Comparison of ENCODE assay signal across 25 cellular contexts in genomic region chr2:777051-777450, GRCh38.
A peak's percentile ranks its signal among the peaks of the same experiment; 100 is the strongest.
DNase-seq lines count a peak whose midpoint lies in the region; ATAC-seq, FAIRE-seq and TF ChIP-seq lines count a peak whose summit lies in the region.
"Had no signal": no experiment of that assay in that cellular context is flagged by ENCODE, and none has a peak within 500 bp of the region (broad histone marks: within the 10 kb centered on the region; RNA-seq: fewer than 3 reads in every experiment).

No MANE protein-coding gene starts in this region.

- H3F3A ChIP-seq in neural progenitor cell (ENCODE audit: low read depth), result peaks cover 16% of the 10 kb centered on the region

- H3K9me1 ChIP-seq in K562 (ENCODE audit: control insufficient read depth, insufficient read depth, low read length), result no peaks in the 10 kb centered on the region

- ATAC-seq in K562, result 0 out of 3 replicates have a peak, but pooled peaks have one; percentile 18
- ATAC-seq: GM12878, HCT116 had no signal

- WGBS in K562 (ENCODE audit: insufficient coverage, low coverage, missing lambda C conversion rate), result 3% methylated on average over 13 of the region's 15 CpGs

- H3K9me3 Mint-ChIP-seq in activated naive CD4-positive, alpha-beta T cell treated with anti-CD3 and anti-CD28 coated beads, Interleukin-2, amount 10 ng/mL, durations not matched to agents 7 days and 5 days, result no peaks in the 10 kb centered on the region
- no peaks in the 10 kb centered on the region for H3K9me3 Mint-ChIP-seq in activated naive CD4-positive, alpha-beta T cell treated with anti-CD3 and anti-CD28 coated beads for 36 hours
- H3K9me3 Mint-ChIP-seq in neural progenitor cell, result peaks cover 3% of the 10 kb centered on the region
- H3K9me3 Mint-ChIP-seq: CD4-positive, alpha-beta T cell; CD8-positive, alpha-beta memory T cell had no signal

- H3K27ac Mint-ChIP-seq in activated naive CD4-positive, alpha-beta T cell treated with anti-CD3 and anti-CD28 coated beads, Interleukin-2, amount 10 ng/mL, durations not matched to agents 7 days and 5 days, result peak overlapping the region; percentile 76
- H3K27ac Mint-ChIP-seq in activated naive CD4-positive, alpha-beta T cell treated with anti-CD3 and anti-CD28 coated beads for 36 hours, result no peak overlapping the region
- H3K27ac Mint-ChIP-seq in neural progenitor cell, result peak overlapping the region; percentile 4
- H3K27ac Mint-ChIP-seq: CD14-positive monocyte; CD4-positive, alpha-beta T cell; CD8-positive, alpha-beta memory T cell had no signal

- TF ChIP-seq CTCF in K562 (IDR thresholded peaks at IDR 0.05 in 2 of 3, conservative IDR thresholded peaks at IDR 0.05 in 1 of 3; ENCODE audit: insufficient read depth in 2 of 3, low read depth in 1 of 3, low read length in 3 of 3) (no peak), neural progenitor cell (IDR thresholded peaks at IDR 0.05) (no peak)

- no peak overlapping the region for H3K27ac ChIP-seq in K562 (ENCODE audit: extremely low read depth, low read depth, low read length)
- no peak overlapping the region for H3K27ac ChIP-seq in neural progenitor cell
- H3K27ac ChIP-seq: A549; BLaER1 treated with 17β-estradiol and CSF1 and Interleukin-3, amounts not matched to agents 10 nM and 100 nM; GM23248 had no signal

- BruUV-seq in K562 (replicated peaks; lab: Mats Ljungman, UMichigan), result no TSS peak

- H3K4me2 ChIP-seq in K562 (ENCODE audit: insufficient read depth, low read length) (no peak overlapping the region), neural progenitor cell (no peak overlapping the region)
- H3K4me2 ChIP-seq: A549; BLaER1 treated with 17β-estradiol and CSF1 and Interleukin-3, amounts not matched to agents 10 nM and 100 nM had no signal

- no peaks in the 10 kb centered on the region for H3K27me3 Mint-ChIP-seq in activated naive CD4-positive, alpha-beta T cell treated with anti-CD3 and anti-CD28 coated beads, Interleukin-2, amount 10 ng/mL, durations not matched to agents 7 days and 5 days
- H3K27me3 Mint-ChIP-seq in activated naive CD4-positive, alpha-beta T cell treated with anti-CD3 and anti-CD28 coated beads for 36 hours (ENCODE audit: low read depth), result peaks cover 5% of the 10 kb centered on the region
- H3K27me3 Mint-ChIP-seq in neural progenitor cell (ENCODE audit: insufficient read depth, low read depth), result peaks cover 4% of the 10 kb centered on the region

- no peak for TF ChIP-seq EP300 in K562 (IDR thresholded peaks at IDR 0.05; ENCODE audit: low read length)

- H3K36me3 ChIP-seq in K562 (ENCODE audit: control insufficient read depth, insufficient read depth, low read length) (no peaks in the 10 kb centered on the region), neural progenitor cell (no peaks in the 10 kb centered on the region)
- H3K36me3 ChIP-seq: BE2C; BLaER1 treated with 17β-estradiol and CSF1 and Interleukin-3, amounts not matched to agents 10 nM and 100 nM had no signal

- H3K79me2 ChIP-seq in K562 (ENCODE audit: control insufficient read depth, insufficient read depth, low read length), result no peaks in the 10 kb centered on the region
- H3K79me2 ChIP-seq in neural progenitor cell (ENCODE audit: low read depth), result no peaks in the 10 kb centered on the region

- H3K4me3 Mint-ChIP-seq in activated naive CD4-positive, alpha-beta T cell treated with anti-CD3 and anti-CD28 coated beads, Interleukin-2, amount 10 ng/mL, durations not matched to agents 7 days and 5 days, result no peak overlapping the region
- no peak overlapping the region for H3K4me3 Mint-ChIP-seq in activated naive CD4-positive, alpha-beta T cell treated with anti-CD3 and anti-CD28 coated beads for 36 hours
- H3K4me3 Mint-ChIP-seq in neural progenitor cell, result no peak overlapping the region
- H3K4me3 Mint-ChIP-seq: CD14-positive monocyte; CD4-positive, alpha-beta T cell; CD8-positive, alpha-beta memory T cell; H9 had no signal

- no peaks in the 10 kb centered on the region for H3K9me3 ChIP-seq in K562 (replicated peaks; ENCODE audit: control insufficient read depth, insufficient read depth, low read depth, low read length)
- H3K9me3 ChIP-seq in neural progenitor cell (ENCODE audit: low read depth), result no peaks in the 10 kb centered on the region
- H3K9me3 ChIP-seq: A549; BE2C; BLaER1 treated with 17β-estradiol and CSF1 and Interleukin-3, amounts not matched to agents 10 nM and 100 nM had no signal

- CTCF ChIA-PET in activated naive CD4-positive, alpha-beta T cell treated with anti-CD3 and anti-CD28 coated beads, Interleukin-2, amount 10 ng/mL, durations not matched to agents 7 days and 5 days (lab: Charles Lee), result no interaction called here
- CTCF ChIA-PET in activated naive CD4-positive, alpha-beta T cell treated with anti-CD3 and anti-CD28 coated beads for 36 hours (lab: Charles Lee), result no interaction called here
- CTCF ChIA-PET in K562 (lab: Yijun Ruan, JAX; ENCODE audit: low intra/inter-chr PET ratio), result no interaction called here

- H3K36me3 Mint-ChIP-seq in activated naive CD4-positive, alpha-beta T cell treated with anti-CD3 and anti-CD28 coated beads, Interleukin-2, amount 10 ng/mL, durations not matched to agents 7 days and 5 days, result no peaks in the 10 kb centered on the region
- H3K36me3 Mint-ChIP-seq in activated naive CD4-positive, alpha-beta T cell treated with anti-CD3 and anti-CD28 coated beads for 36 hours (ENCODE audit: low read depth), result no peaks in the 10 kb centered on the region
- H3K36me3 Mint-ChIP-seq in neural progenitor cell, result no peaks in the 10 kb centered on the region
- H3K36me3 Mint-ChIP-seq: CD14-positive monocyte; CD8-positive, alpha-beta memory T cell had no signal

- H3K4me3 ChIP-seq in K562 (no peak overlapping the region), neural progenitor cell (no peak overlapping the region)
- H3K4me3 ChIP-seq: A549; BLaER1 treated with 17β-estradiol and CSF1 and Interleukin-3, amounts not matched to agents 10 nM and 100 nM; GM12878; GM23248 had no signal

- H3K9ac ChIP-seq in K562 (ENCODE audit: insufficient read depth in 1 of 2, low read depth in 2 of 2, low read length in 2 of 2) (no peak overlapping the region), neural progenitor cell (no peak overlapping the region)
- H3K9ac ChIP-seq: BLaER1 treated with 17β-estradiol and CSF1 and Interleukin-3, amounts not matched to agents 10 nM and 100 nM; GM23248 had no signal

- POLR2A ChIA-PET in K562 (lab: Yijun Ruan, JAX), result interaction anchor here (0.6 kb wide), 1 partner anchor 174 kb away, joined by 3 read pairs; the partner anchor contains the start of gene SNTG2

- intact Hi-C loops in activated naive CD4-positive, alpha-beta T cell treated with anti-CD3 and anti-CD28 coated beads for 36 hours (cut with micrococcal nuclease), result no loop called here
- intact Hi-C loops in K562 (cut with micrococcal nuclease), result no loop called here

- no peaks in the 10 kb centered on the region for H3K4me1 ChIP-seq in K562 (replicated peaks in 1 of 2; ENCODE audit: control insufficient read depth in 2 of 2, insufficient read depth in 2 of 2, low read length in 2 of 2)
- H3K4me1 ChIP-seq in neural progenitor cell, result peaks cover 37% of the 10 kb centered on the region
- H3K4me1 ChIP-seq: A549; BE2C; BLaER1 treated with 17β-estradiol and CSF1 and Interleukin-3, amounts not matched to agents 10 nM and 100 nM had no signal

- TF ChIP-seq RAD21 in K562 (CRISPR knock-in tag; conservative IDR thresholded peaks at IDR 0.05 in 1 of 2, IDR thresholded peaks at IDR 0.05 in 1 of 2), result no peak

- peaks cover 24 to 58% of the 10 kb centered on the region in 2 experiments for H3K27me3 ChIP-seq in K562 (ENCODE audit: control insufficient read depth in 2 of 2, insufficient read depth in 2 of 2, low read length in 2 of 2)
- no peaks in the 10 kb centered on the region for H3K27me3 ChIP-seq in neural progenitor cell
- H3K27me3 ChIP-seq: BE2C; BLaER1 treated with 17β-estradiol and CSF1 and Interleukin-3, amounts not matched to agents 10 nM and 100 nM had no signal

- no peak for TF ChIP-seq POLR2A in K562 (conservative IDR thresholded peaks at IDR 0.05)

- DNase-seq in activated naive CD4-positive, alpha-beta T cell treated with anti-CD3 and anti-CD28 coated beads, Interleukin-2, amount 10 ng/mL, durations not matched to agents 7 days and 5 days, result no peak
- no peak for DNase-seq in activated naive CD4-positive, alpha-beta T cell treated with anti-CD3 and anti-CD28 coated beads for 36 hours
- no peak for DNase-seq in K562 (ENCODE audit: extremely low read depth in 1 of 4, low spot score in 3 of 4)
- DNase-seq in neural progenitor cell (ENCODE audit: low spot score), result no peak
- DNase-seq in NCI-H1092 (lab: John Stamatoyannopoulos, UW), result no peak
- no peak for DNase-seq in DMS53 treated with DMSO at 0.1 percent for 48 hours (lab: John Stamatoyannopoulos, UW; ENCODE audit: unreplicated experiment)
- DNase-seq in DMS153 (lab: John Stamatoyannopoulos, UW), result no peak
- DNase-seq: 8988T; ACHN; AML-193; BE2C; Calu3; CD4-positive, alpha-beta T cell; CD8-positive, alpha-beta memory T cell; DMS79; EL; GDM1; GM23248; H9 had no signal

- H4K20me1 ChIP-seq in K562 (replicated peaks; ENCODE audit: control insufficient read depth, insufficient read depth, low read length) (no peaks in the 10 kb centered on the region; the same call in 1 of the 2 replicates), neural progenitor cell (ENCODE audit: low read depth) (no peaks in the 10 kb centered on the region)
- H4K20me1 ChIP-seq: BLaER1 treated with 17β-estradiol and CSF1 and Interleukin-3, amounts not matched to agents 10 nM and 100 nM had no signal

- FAIRE-seq in K562 (lab: Jason Lieb, UNC), result no peak
- FAIRE-seq: A549, GM12878, GM19239 had no signal

- in situ Hi-C loops in K562 (cut with MboI), result no loop called here

- H3K4me1 Mint-ChIP-seq in activated naive CD4-positive, alpha-beta T cell treated with anti-CD3 and anti-CD28 coated beads, Interleukin-2, amount 10 ng/mL, durations not matched to agents 7 days and 5 days, result no peaks in the 10 kb centered on the region
- no peaks in the 10 kb centered on the region for H3K4me1 Mint-ChIP-seq in activated naive CD4-positive, alpha-beta T cell treated with anti-CD3 and anti-CD28 coated beads for 36 hours (ENCODE audit: low read depth)
- peaks cover 38% of the 10 kb centered on the region for H3K4me1 Mint-ChIP-seq in neural progenitor cell
- H3K4me1 Mint-ChIP-seq: CD14-positive monocyte; CD8-positive, alpha-beta memory T cell had no signal

- no peak overlapping the region for H2AFZ ChIP-seq in K562 (ENCODE audit: low read depth, low read length)
- H2AFZ ChIP-seq in neural progenitor cell (replicated peaks), result no peak overlapping the region
- H2AFZ ChIP-seq: GM23248 had no signal

TF ChIP-seq in K562, 482 proteins besides CTCF, POLR2A, EP300 and RAD21 (continues in another document):
- TF ChIP-seq EGR1 (conservative IDR thresholded peaks at IDR 0.05) (no peak), EZH2 (IDR thresholded peaks at IDR 0.05; ENCODE audit: borderline replicate concordance, low read depth, low read length) (no peak), CCAR2 (IDR thresholded peaks at IDR 0.05; ENCODE audit: low read depth, low read length) (no peak)
